ENCODE assay signal across 8 cellular contexts in genomic region chr1:248945446-248945845, GRCh38. TPM values are rescaled to one million over a fixed set of nuclear protein-coding genes. Genes with fewer than 3 reads are reported as not detected.
DNase-seq lines count a peak whose midpoint lies in the region; ATAC-seq, FAIRE-seq and TF ChIP-seq lines count a peak whose summit lies in the region.
"Not testable (repeated sequence)": the region's sequence is repeated elsewhere in the genome, so short reads cannot be mapped to it uniquely, and the experiment has no call there.

No MANE protein-coding gene starts in this region.

- TF ChIP-seq POLR2A in A549 (IDR thresholded peaks at IDR 0.05; ENCODE audit: low read length); sigmoid colon (IDR thresholded peaks at IDR 0.05): not testable (repeated sequence)

- H3K4me2 ChIP-seq in A549 = not testable (repeated sequence)

- FAIRE-seq in A549 (lab: Jason Lieb, UNC) = not testable (repeated sequence)
- FAIRE-seq in GM18507 (lab: Jason Lieb, UNC) = peak; percentile 89

- in situ Hi-C loops in Panc1 (cut with HindIII; ENCODE audit: low pct_unique_long_range_greater_than_20kb, low sequenced_read_pairs) = not testable (repeated sequence)

- TF ChIP-seq EP300 in A549 (IDR thresholded peaks at IDR 0.05); sigmoid colon (IDR thresholded peaks at IDR 0.05): not testable (repeated sequence)

- not testable (repeated sequence) for H3K9me3 ChIP-seq in A549; Panc1 (ENCODE audit: control insufficient read depth, insufficient read depth, low read depth, low read length); colonic mucosa; liver (ENCODE audit: control insufficient read depth in 4 of 4, low read length in 3 of 4); sigmoid colon

- TF ChIP-seq RAD21 in A549 (conservative IDR thresholded peaks at IDR 0.05 in 1 of 2, IDR thresholded peaks at IDR 0.05 in 1 of 2); liver (IDR thresholded peaks at IDR 0.05): not testable (repeated sequence)

- CTCF ChIA-PET in A549 (lab: Yijun Ruan, JAX); Panc1 (lab: Charles Lee): not testable (repeated sequence)

- not testable (repeated sequence) for H3K36me3 ChIP-seq in Panc1 (ENCODE audit: control insufficient read depth, insufficient read depth, low read length); colonic mucosa; liver (ENCODE audit: control insufficient read depth in 4 of 4, insufficient read depth in 3 of 4, low read depth in 1 of 4, low read length in 3 of 4); sigmoid colon

- H3K27me3 ChIP-seq in Panc1 (ENCODE audit: control insufficient read depth, insufficient read depth, low read length); colonic mucosa; liver (ENCODE audit: control insufficient read depth in 4 of 4, insufficient read depth in 4 of 4, low read length in 3 of 4); sigmoid colon: not testable (repeated sequence)

- ATAC-seq in A549 (peak; percentile 53 to 64; a peak in 4 of 6 replicates), Panc1 (peak; percentile 45; the same call in 1 of the 2 replicates), Right ventricle myocardium superior (ENCODE audit: poor library complexity) (peak; percentile 77)

- H3K9ac ChIP-seq in colonic mucosa (ENCODE audit: low read depth in 2 of 2, low read length in 2 of 2); liver (ENCODE audit: low read depth in 1 of 2, low read length in 2 of 2): not testable (repeated sequence)

- POLR2A ChIA-PET in A549 (lab: Yijun Ruan, JAX); Panc1 (lab: Charles Lee): not testable (repeated sequence)

- 75% methylated on average over 13 of the region's 14 CpGs for WGBS in A549 (ENCODE audit: missing lambda C conversion rate)
- WGBS in liver = 80% methylated on average over 12 of the region's 14 CpGs
- 69 to 85% methylated on average over 9 to 12 of the region's 14 CpGs for WGBS in sigmoid colon, 2 donors

- not testable (repeated sequence) for BruUV-seq in Panc1 (replicated peaks; lab: Mats Ljungman, UMichigan)

- not testable (repeated sequence) for H3K4me3 ChIP-seq in A549; Panc1 (ENCODE audit: low read depth in 2 of 2, low read length in 2 of 2); colonic mucosa; liver (ENCODE audit: low read depth in 1 of 3, low read length in 3 of 3); sigmoid colon

- TF ChIP-seq CTCF in A549 (IDR thresholded peaks at IDR 0.05); Panc1 (IDR thresholded peaks at IDR 0.05); colonic mucosa (IDR thresholded peaks at IDR 0.05); liver (IDR thresholded peaks at IDR 0.05; ENCODE audit: low read depth, low read length, missing input control); sigmoid colon (IDR thresholded peaks at IDR 0.05): not testable (repeated sequence)

- not testable (repeated sequence) for H3K4me1 ChIP-seq in A549; Panc1 (ENCODE audit: control insufficient read depth, insufficient read depth, low read length); colonic mucosa; liver (ENCODE audit: control insufficient read depth in 4 of 4, insufficient read depth in 4 of 4, low read length in 3 of 4); sigmoid colon

- not testable (repeated sequence) for DNase-seq in A549 (ENCODE audit: low read depth in 1 of 2, low spot score in 1 of 2); GM18507 (ENCODE audit: extremely low spot score, insufficient read length, low read depth); Panc1 (ENCODE audit: low read depth, low spot score); Right ventricle myocardium superior
- peak; percentile 67 for DNase-seq in activated effector memory CD4-positive, alpha-beta T cell treated with anti-CD3 and anti-CD28 coated beads, Interleukin-2, amount 50 U/mL, for 16 hours
- DNase-seq in colonic mucosa (peak; percentile 29), sigmoid colon (peak; percentile 78)

- not testable (repeated sequence) for H3K27ac ChIP-seq in A549; Panc1 (ENCODE audit: low read length); colonic mucosa; liver (ENCODE audit: low read depth in 1 of 2, low read length in 2 of 2); sigmoid colon

- intact Hi-C loops in Panc1 (cut with micrococcal nuclease; ENCODE audit: unreplicated experiment); colonic mucosa (cut with DNase I); Right ventricle myocardium superior (cut with DNase I); sigmoid colon (cut with DNase I): not testable (repeated sequence)

TF ChIP-seq in liver, 16 proteins besides CTCF, POLR2A, EP300 and RAD21:
- TF ChIP-seq NR2F2 (IDR thresholded peaks at IDR 0.05) = peak; percentile 35

RNA-seq across cellular contexts. Expression of gene PGBD2, which starts 39.4 kb away (rescaled TPM):
- 7.1 and 7.6 TPM in 2 replicates for polyA plus RNA-seq in A549 (2011; rRNA removed)
- polyA plus RNA-seq in A549 (2012; cell fraction: cytosol; rRNA removed) = 4.6 and 4.8 TPM in 2 replicates
- 6.2 and 9.1 TPM in 2 replicates for polyA plus RNA-seq in A549 (2012; cell fraction: nucleus; rRNA removed)
- polyA plus RNA-seq in A549 (2017; fragmentation: RNase III; extraction: RNeasy Plus Mini Kit Qiagen cat#74134 plus additional on column Dnase treatment) = 5.6 to 6.8 TPM (median 5.8 TPM) in 3 replicates
- polyA minus RNA-seq in A549 (2011; rRNA and poly(A)+ RNA removed) = 5.9 and 8.7 TPM in 2 replicates
- total RNA-seq in Panc1 (2021; ENCODE audit: unreplicated experiment) = 7.1 TPM
- polyA plus RNA-seq in Panc1 (2012; ENCODE audit: insufficient read length) = 5.3 TPM
- total RNA-seq in colonic mucosa = 1 to 10 TPM; 7.2 to 8.4 TPM
- 2.8 TPM for total RNA-seq in Right ventricle myocardium superior
- 10 to 100 TPM in 1 of 2 donors, 1 to 10 TPM in 1; 6.5 to 11.1 TPM for total RNA-seq in liver
- 1 to 10 TPM; 2.6 to 2.9 TPM for polyA plus RNA-seq in liver
- total RNA-seq in sigmoid colon = 1 to 10 TPM; 3.3 to 5.4 (median 4.3) TPM
- polyA plus RNA-seq in sigmoid colon = 1 to 10 TPM; 3.0 to 6.0 (median 5.1) TPM
